In genomic region chr11:34174411-34175041, GRCh38 we compare ENCODE assay signal across 8 cellular contexts.
DNase-seq lines count a peak whose midpoint lies in the region; ATAC-seq lines count a peak whose summit lies in the region.

No MANE protein-coding gene starts in this region.

- DNase-seq in ACHN (peak; percentile 69), NCI-H2227 (lab: John Stamatoyannopoulos, UW; ENCODE audit: unreplicated experiment) (peak; percentile 88), cerebellum (ENCODE audit: low spot score) (peak; percentile 76), left kidney (ENCODE audit: low read depth, low spot score) (peak; percentile 92)
- DNase-seq in activated CD4-positive, alpha-beta T cell treated with anti-CD3 and anti-CD28 coated beads for 24 hours (ENCODE audit: low read depth in 2 of 2): peak; percentile 76 to 79
- DNase-seq in stimulated activated CD4-positive, alpha-beta T cell treated with anti-CD3 and anti-CD28 coated beads, Interleukin-2, amount 100 ng/mL, for 4 hours (ENCODE audit: low read depth): peak; percentile 70

- in situ Hi-C loops in ACHN (cut with HindIII; ENCODE audit: low pct_ligation_motif_present, low pct_unique_long_range_greater_than_20kb, low sequenced_read_pairs): loop anchor here (25.0 kb wide), 1 partner anchor 313 kb away; no protein-coding TSS in a partner anchor

- peak; percentile 58 for ATAC-seq in GM18517 (IDR thresholded peaks at IDR 0.05; ENCODE audit: unreplicated experiment)
- ATAC-seq in HG03060 (IDR thresholded peaks at IDR 0.05; ENCODE audit: low read depth, unreplicated experiment): peak; percentile 39

Comparison
In these comparisons a context has a peak if more than half of its experiments do, and no peak if none do; other contexts are left out.
1. Peak in every context shown above with its lines: DNase-seq and ATAC-seq.